ENCODE assay signal across 15 cellular contexts in the genomic region with DNA sequence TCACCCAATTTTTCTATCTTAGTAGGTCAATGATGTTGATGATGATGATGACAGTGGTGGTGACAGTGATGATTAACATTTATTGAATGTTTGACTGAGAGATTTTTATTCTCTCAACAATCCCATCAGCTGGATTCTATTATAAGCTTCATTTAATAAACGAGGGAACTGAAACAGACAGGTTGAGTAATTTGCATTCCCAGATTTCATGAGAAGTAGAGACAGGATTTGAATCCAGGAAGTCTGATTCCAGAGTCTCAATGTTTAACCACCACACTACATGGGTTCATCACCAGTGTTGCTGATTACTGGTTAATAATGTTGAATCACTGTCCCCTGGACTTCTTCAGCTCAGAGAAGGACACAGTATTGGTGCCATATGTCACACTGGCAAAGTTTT.
DNase-seq lines count a peak whose midpoint lies in the region; ATAC-seq and TF ChIP-seq lines count a peak whose summit lies in the region.
"Had no signal": no experiment of that assay in that cellular context is flagged by ENCODE, and none has a peak within 500 bp of the region (broad histone marks: within the 10 kb centered on the region; RNA-seq: fewer than 3 reads in every experiment).

No MANE protein-coding gene starts in this region.

- in situ Hi-C loops in GM13977 (cut with MboI; ENCODE audit: low pct_unique_long_range_greater_than_20kb, low sequenced_read_pairs, unreplicated experiment), result loop anchor here (25.0 kb wide), 1 partner anchor 461 kb away; no protein-coding TSS in a partner anchor

- H3K36me3 Mint-ChIP-seq in endothelial cell (ENCODE audit: low read depth, unreplicated experiment), result peaks cover 51% of the 10 kb centered on the region
- no peaks in the 10 kb centered on the region for H3K36me3 Mint-ChIP-seq in activated CD4-positive, alpha-beta memory T cell treated with anti-CD3 and anti-CD28 coated beads, Interleukin-2, amount 10 ng/mL, durations not matched to agents 7 days and 5 days (ENCODE audit: low read depth)
- H3K36me3 Mint-ChIP-seq: CD4-positive, alpha-beta memory T cell had no signal

- H3K4me3 ChIP-seq in BLaER1, result no peak overlapping the region
- H3K4me3 ChIP-seq in left lung, result no peak overlapping the region

- no peak overlapping the region for H3K4me3 Mint-ChIP-seq in endothelial cell (ENCODE audit: unreplicated experiment)
- no peak overlapping the region for H3K4me3 Mint-ChIP-seq in activated CD4-positive, alpha-beta memory T cell treated with anti-CD3 and anti-CD28 coated beads, Interleukin-2, amount 10 ng/mL, durations not matched to agents 7 days and 5 days
- H3K4me3 Mint-ChIP-seq: CD4-positive, alpha-beta memory T cell had no signal

- CTCF ChIA-PET in activated CD4-positive, alpha-beta memory T cell treated with anti-CD3 and anti-CD28 coated beads, Interleukin-2, amount 10 ng/mL, durations not matched to agents 7 days and 5 days (lab: Charles Lee), result interaction anchor here (0.6 to 2.6 kb wide), 5 partner anchors 9 to 469 kb away, joined by 3 to 10 read pairs (median 3); no protein-coding TSS in a partner anchor

- H4K20me1 ChIP-seq in BLaER1, result no peaks in the 10 kb centered on the region

- H3K27ac ChIP-seq in BLaER1 (no peak overlapping the region), left lung (no peak overlapping the region)
- H3K27ac ChIP-seq: C4-2B had no signal

- H3K27me3 Mint-ChIP-seq in endothelial cell (ENCODE audit: unreplicated experiment), result peaks cover 15% of the 10 kb centered on the region
- peaks cover 3% of the 10 kb centered on the region for H3K27me3 Mint-ChIP-seq in activated CD4-positive, alpha-beta memory T cell treated with anti-CD3 and anti-CD28 coated beads, Interleukin-2, amount 10 ng/mL, durations not matched to agents 7 days and 5 days

- intact Hi-C loops in left lung (cut with DNase I), result loop anchor here in 1 of 2 donors (10.0 kb wide), 2 partner anchors 309 to 469 kb away; no protein-coding TSS in a partner anchor

- no peak overlapping the region for H3K9ac ChIP-seq in BLaER1

- peaks cover 46% of the 10 kb centered on the region for H3K4me1 ChIP-seq in BLaER1
- H3K4me1 ChIP-seq in left lung, result peaks cover 7 to 31% of the 10 kb centered on the region in 2 donors

- H3K27me3 ChIP-seq in BLaER1, result no peaks in the 10 kb centered on the region
- H3K27me3 ChIP-seq in left lung, result no peaks in the 10 kb centered on the region
- H3K27me3 ChIP-seq: BE2C had no signal

- ATAC-seq in left lung, result no peak
- ATAC-seq: HCT116 had no signal

- peak; percentile 23 for DNase-seq in GM03348 (ENCODE audit: low spot score)
- no peak for DNase-seq in endothelial cell (ENCODE audit: low spot score)
- no peak for DNase-seq in left lung
- no peak for DNase-seq in GM13977 (ENCODE audit: low spot score)
- DNase-seq in activated CD4-positive, alpha-beta memory T cell treated with anti-CD3 and anti-CD28 coated beads, Interleukin-2, amount 10 ng/mL, durations not matched to agents 7 days and 5 days, result no peak
- DNase-seq: BE2C; CD4-positive, alpha-beta memory T cell; DMS153; DMS79; GOT3; H7; KG1 had no signal

- TF ChIP-seq CTCF in endothelial cell (IDR thresholded peaks at IDR 0.05; ENCODE audit: unreplicated experiment) (no peak), left lung (IDR thresholded peaks at IDR 0.05) (no peak), GM13977 (IDR thresholded peaks at IDR 0.05; ENCODE audit: extremely low read depth, insufficient read depth, missing control alignments) (no peak)

- H3K9me3 ChIP-seq in BLaER1, result peaks cover 4% of the 10 kb centered on the region; the same call in 1 of the 2 replicates
- H3K9me3 ChIP-seq in left lung, result no peaks in the 10 kb centered on the region
- H3K9me3 ChIP-seq: BE2C had no signal

- H3K4me2 ChIP-seq in BLaER1, result 0 out of 2 replicates have a peak overlapping the region, but pooled peaks have one; percentile 88

- H3K36me3 ChIP-seq in BLaER1, result peaks cover 39% of the 10 kb centered on the region
- H3K36me3 ChIP-seq in left lung, result no peaks in the 10 kb centered on the region
- H3K36me3 ChIP-seq: BE2C had no signal

- POLR2A ChIA-PET in activated CD4-positive, alpha-beta memory T cell treated with anti-CD3 and anti-CD28 coated beads, Interleukin-2, amount 10 ng/mL, durations not matched to agents 7 days and 5 days (lab: Charles Lee), result no interaction called here

- peaks cover 52% of the 10 kb centered on the region for H3K4me1 Mint-ChIP-seq in endothelial cell (ENCODE audit: unreplicated experiment)
- no peaks in the 10 kb centered on the region for H3K4me1 Mint-ChIP-seq in activated CD4-positive, alpha-beta memory T cell treated with anti-CD3 and anti-CD28 coated beads, Interleukin-2, amount 10 ng/mL, durations not matched to agents 7 days and 5 days
- H3K4me1 Mint-ChIP-seq: CD4-positive, alpha-beta memory T cell had no signal

- peak overlapping the region; percentile 77 for H3K27ac Mint-ChIP-seq in endothelial cell (ENCODE audit: unreplicated experiment)
- no peak overlapping the region for H3K27ac Mint-ChIP-seq in activated CD4-positive, alpha-beta memory T cell treated with anti-CD3 and anti-CD28 coated beads, Interleukin-2, amount 10 ng/mL, durations not matched to agents 7 days and 5 days
- H3K27ac Mint-ChIP-seq: CD4-positive, alpha-beta memory T cell had no signal

- no peaks in the 10 kb centered on the region for H3K9me3 Mint-ChIP-seq in endothelial cell (ENCODE audit: unreplicated experiment)
- no peaks in the 10 kb centered on the region for H3K9me3 Mint-ChIP-seq in activated CD4-positive, alpha-beta memory T cell treated with anti-CD3 and anti-CD28 coated beads, Interleukin-2, amount 10 ng/mL, durations not matched to agents 7 days and 5 days
- H3K9me3 Mint-ChIP-seq: CD4-positive, alpha-beta memory T cell had no signal
